Comparison of ENCODE assay signal across 35 cellular contexts in genomic region chr1:183231545-183231944, GRCh38. TPM values are rescaled to one million over a fixed set of nuclear protein-coding genes. Genes with fewer than 3 reads are reported as not detected.
"Had no signal": no experiment of that assay in that cellular context is flagged by ENCODE, and none has a peak within 500 bp of the region (broad histone marks: within the 10 kb centered on the region; RNA-seq: fewer than 3 reads in every experiment).

No MANE protein-coding gene starts in this region.

- H3K27ac Mint-ChIP-seq: activated naive CD8-positive, alpha-beta T cell; immature natural killer cell; naive thymus-derived CD8-positive, alpha-beta T cell; T-helper 1 cell treated with Interleukin-12 subunit alpha and Interleukin-12 subunit beta and Interleukin-4 antibody, amounts not matched to agents 30 μg/mL and 1 μg/mL, for 36 hours had no signal

- FAIRE-seq: kidney, TTC549 had no signal

- H3K4me3 Mint-ChIP-seq: activated naive CD8-positive, alpha-beta T cell; brain; immature natural killer cell; naive thymus-derived CD8-positive, alpha-beta T cell; neural crest cell; T-helper 1 cell treated with Interleukin-12 subunit alpha and Interleukin-12 subunit beta and Interleukin-4 antibody, amounts not matched to agents 30 μg/mL and 1 μg/mL, for 36 hours had no signal

- H2AFZ ChIP-seq: parathyroid adenoma had no signal

- H3K27me3 Mint-ChIP-seq: activated naive CD8-positive, alpha-beta T cell; brain had no signal

- DNase-seq: activated CD4-positive, alpha-beta T cell treated with anti-CD3 and anti-CD28 coated beads for 48 hours; activated CD4-positive, alpha-beta T cell treated with anti-CD3 and anti-CD28 coated beads, Interleukin-2, amount 50 U/mL, for 48 hours; activated CD8-positive, alpha-beta memory T cell treated with anti-CD3 and anti-CD28 coated beads for 24 hours; activated effector memory CD4-positive, alpha-beta T cell treated with Interleukin-2 at 50 U/mL for 16 hours; activated naive CD4-positive, alpha-beta T cell treated with Interleukin-2 at 50 U/mL for 16 hours; dorsolateral prefrontal cortex; effector memory CD4-positive, alpha-beta T cell; erythroblast; foreskin fibroblast; heart left ventricle; hypothalamus; immature natural killer cell; kidney; lower lobe of right lung; mesenchymal stem cell; naive thymus-derived CD8-positive, alpha-beta T cell; nucleus accumbens; psoas muscle; stimulated activated CD4-positive, alpha-beta T cell treated with anti-CD3 and anti-CD28 coated beads, Interleukin-15, amount 100 ng/mL, for 24 hours; stimulated activated CD4-positive, alpha-beta T cell treated with anti-CD3 and anti-CD28 coated beads, Interleukin-2, amount 100 ng/mL, for 24 hours; stimulated activated naive CD4-positive, alpha-beta T cell; T-helper 9 cell; transverse colon; WERI-Rb-1 had no signal

- H3K27me3 ChIP-seq: ascending aorta, cardiac muscle cell, dorsolateral prefrontal cortex, heart left ventricle, right atrium auricular region, transverse colon had no signal

- H3K9me3 ChIP-seq: ascending aorta, heart left ventricle, lower lobe of right lung, psoas muscle, right atrium auricular region, transverse colon had no signal

- H3K36me3 Mint-ChIP-seq: activated naive CD8-positive, alpha-beta T cell; brain; immature natural killer cell; naive thymus-derived CD8-positive, alpha-beta T cell had no signal

- H3K9me3 Mint-ChIP-seq: brain; immature natural killer cell; naive thymus-derived CD8-positive, alpha-beta T cell; neural crest cell; T-helper 1 cell treated with Interleukin-12 subunit alpha and Interleukin-12 subunit beta and Interleukin-4 antibody, amounts not matched to agents 30 μg/mL and 1 μg/mL, for 36 hours had no signal

- H3K4me3 ChIP-seq: ascending aorta, cardiac muscle cell, coronary artery, dorsolateral prefrontal cortex, heart left ventricle, lower lobe of right lung, psoas muscle, right atrium auricular region, transverse colon had no signal

- H3K79me2 ChIP-seq: parathyroid adenoma had no signal

- H3K4me1 ChIP-seq: parathyroid adenoma had no signal

- H3K9ac ChIP-seq: parathyroid adenoma had no signal

- H3K27ac ChIP-seq: ascending aorta, cardiac muscle cell, coronary artery, dorsolateral prefrontal cortex, heart left ventricle, lower lobe of right lung, parathyroid adenoma, psoas muscle, right atrium auricular region, transverse colon, WERI-Rb-1 had no signal

- H3K36me3 ChIP-seq: ascending aorta, cardiac muscle cell, heart left ventricle, lower lobe of right lung, right atrium auricular region, transverse colon, WERI-Rb-1 had no signal

- ATAC-seq: activated CD4-positive, CD25-positive, alpha-beta regulatory T cell treated with anti-CD3 and anti-CD28 coated beads, Interleukin-2, amount 50 U/mL, for 24 hours; heart left ventricle; lower lobe of right lung; naive thymus-derived CD8-positive, alpha-beta T cell; psoas muscle had no signal

RNA-seq across cellular contexts. Expression of gene LAMC2, which starts 45.5 kb away (rescaled TPM):
- total RNA-seq: naive thymus-derived CD8-positive, alpha-beta T cell; neural crest cell had no signal
- polyA plus RNA-seq: immature natural killer cell; naive thymus-derived CD8-positive, alpha-beta T cell had no signal
